In the genomic region with DNA sequence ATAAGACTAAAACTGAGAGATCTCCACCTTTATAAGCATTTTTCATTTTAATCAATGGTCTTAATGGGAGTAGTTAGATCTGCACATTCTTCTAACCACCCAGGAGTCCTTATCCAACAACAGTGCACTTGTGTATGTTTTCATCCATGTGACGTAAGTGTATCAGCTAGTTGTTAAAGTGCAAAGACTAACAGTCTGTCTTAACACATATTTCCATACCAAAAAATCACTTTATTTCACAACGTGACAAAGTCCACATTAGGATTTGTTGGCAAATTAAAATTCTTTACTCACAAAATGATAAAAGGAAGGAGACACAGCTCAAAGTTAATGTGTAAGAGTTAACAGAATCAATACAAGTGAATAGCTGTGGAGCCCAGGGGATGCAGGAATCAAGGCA, we compare ENCODE assay signal across 10 cellular contexts. TPM values are rescaled to one million over a fixed set of nuclear protein-coding genes. Genes with fewer than 3 reads are reported as not detected.
DNase-seq lines count a peak whose midpoint lies in the region; ATAC-seq, FAIRE-seq and TF ChIP-seq lines count a peak whose summit lies in the region.
"Had no signal": no experiment of that assay in that cellular context is flagged by ENCODE, and none has a peak within 500 bp of the region (broad histone marks: within the 10 kb centered on the region; RNA-seq: fewer than 3 reads in every experiment).

No MANE protein-coding gene starts in this region.

- no peak for TF ChIP-seq EP300 in A549 (IDR thresholded peaks at IDR 0.05)

- H3K27me3 Mint-ChIP-seq in CD8-positive, alpha-beta T cell (ENCODE audit: low read depth) = peaks cover 4% of the 10 kb centered on the region
- peaks cover 2% of the 10 kb centered on the region for H3K27me3 Mint-ChIP-seq in activated T-helper 1 cell treated with anti-CD3 and anti-CD28 coated beads, Interleukin-12 subunit alpha, Interleukin-12 subunit beta, Interleukin-2, Interleukin-4 antibody, amounts not matched to agents 30 ng/mL and 10 ng/mL and 1 ng/mL, durations not matched to agents 14 hours and 24 hours and 36 hours (ENCODE audit: insufficient read depth)

- H3K4me3 ChIP-seq in A549 = no peak overlapping the region
- H3K4me3 ChIP-seq in CD8-positive, alpha-beta T cell (ENCODE audit: low read depth, low read length) = no peak overlapping the region
- H3K4me3 ChIP-seq in lower lobe of right lung = no peak overlapping the region
- no peak overlapping the region for H3K4me3 ChIP-seq in upper lobe of right lung

- peak overlapping the region; percentile 85 for H3K4me2 ChIP-seq in A549

- FAIRE-seq in A549 (lab: Jason Lieb, UNC) = no peak
- FAIRE-seq: D721Med had no signal

- no peaks in the 10 kb centered on the region for H3K36me3 ChIP-seq in CD8-positive, alpha-beta T cell (ENCODE audit: insufficient read depth, low read length)
- H3K36me3 ChIP-seq in lower lobe of right lung (no peaks in the 10 kb centered on the region), upper lobe of right lung (no peaks in the 10 kb centered on the region)

- no peak for ATAC-seq in A549
- ATAC-seq in CD8-positive, alpha-beta T cell = no peak
- no peak for ATAC-seq in lower lobe of right lung
- ATAC-seq in GM18519 (IDR thresholded peaks at IDR 0.05; ENCODE audit: low FRiP score, unreplicated experiment) = no peak
- ATAC-seq in upper lobe of right lung = no peak

- H3K9me3 ChIP-seq in A549 (no peaks in the 10 kb centered on the region), lower lobe of right lung (no peaks in the 10 kb centered on the region), upper lobe of right lung (no peaks in the 10 kb centered on the region)
- H3K9me3 ChIP-seq in CD8-positive, alpha-beta T cell (ENCODE audit: low read length) = no peaks in the 10 kb centered on the region
- H3K9me3 ChIP-seq: testis had no signal

- H3K4me3 Mint-ChIP-seq in CD8-positive, alpha-beta T cell = peak overlapping the region; percentile 98
- peak overlapping the region; percentile 98 for H3K4me3 Mint-ChIP-seq in activated T-helper 1 cell treated with anti-CD3 and anti-CD28 coated beads, Interleukin-12 subunit alpha, Interleukin-12 subunit beta, Interleukin-2, Interleukin-4 antibody, amounts not matched to agents 30 ng/mL and 10 ng/mL and 1 ng/mL, durations not matched to agents 14 hours and 24 hours and 36 hours

- CTCF ChIA-PET in A549 (lab: Yijun Ruan, JAX) = interaction anchor here (1.8 kb wide), 1 partner anchor 12 kb away, joined by 6 read pairs; no protein-coding TSS in a partner anchor
- CTCF ChIA-PET in CD8-positive, alpha-beta T cell (lab: Charles Lee) = interaction anchor here (0.7 kb wide), 1 partner anchor 673 kb away, joined by 3 read pairs; no protein-coding TSS in a partner anchor

- peaks cover 11% of the 10 kb centered on the region for H3K36me3 Mint-ChIP-seq in CD8-positive, alpha-beta T cell
- H3K36me3 Mint-ChIP-seq in activated T-helper 1 cell treated with anti-CD3 and anti-CD28 coated beads, Interleukin-12 subunit alpha, Interleukin-12 subunit beta, Interleukin-2, Interleukin-4 antibody, amounts not matched to agents 30 ng/mL and 10 ng/mL and 1 ng/mL, durations not matched to agents 14 hours and 24 hours and 36 hours (ENCODE audit: low read depth) = peaks cover 10% of the 10 kb centered on the region

- DNase-seq in A549 (ENCODE audit: low read depth in 1 of 2, low spot score in 1 of 2) = no peak
- DNase-seq in CD8-positive, alpha-beta T cell = no peak
- DNase-seq in activated T-helper 1 cell treated with anti-CD3 and anti-CD28 coated beads, Interleukin-12 subunit alpha, Interleukin-12 subunit beta, Interleukin-2, Interleukin-4 antibody, amounts not matched to agents 30 ng/mL and 10 ng/mL and 1 ng/mL, durations not matched to agents 14 hours and 24 hours and 36 hours (ENCODE audit: low spot score) = no peak
- DNase-seq in lower lobe of right lung = no peak
- no peak for DNase-seq in NCI-H1436 (lab: John Stamatoyannopoulos, UW)
- DNase-seq in epidermal melanocyte (ENCODE audit: insufficient read length, low spot score) = no peak
- DNase-seq in upper lobe of right lung = no peak

- TF ChIP-seq POLR2A in A549 (IDR thresholded peaks at IDR 0.05; ENCODE audit: low read length) = no peak

- no peaks in the 10 kb centered on the region for H3K27me3 ChIP-seq in CD8-positive, alpha-beta T cell (ENCODE audit: insufficient read depth, low read length)
- H3K27me3 ChIP-seq in lower lobe of right lung (ENCODE audit: low read depth) (no peaks in the 10 kb centered on the region), upper lobe of right lung (no peaks in the 10 kb centered on the region)
- H3K27me3 ChIP-seq: testis had no signal

- intact Hi-C loops in CD8-positive, alpha-beta T cell (cut with DNase I, micrococcal nuclease) = loop anchor here (5.0 to 10.0 kb wide), 5 partner anchors 873 to 1465 kb away; partner anchors contain the start of genes FKTN (in 1 of the 2) and SLC44A1 (in 1 of the 2)
- intact Hi-C loops in activated T-helper 1 cell treated with anti-CD3 and anti-CD28 coated beads, Interleukin-12 subunit alpha, Interleukin-12 subunit beta, Interleukin-2, Interleukin-4 antibody, amounts not matched to agents 30 ng/mL and 10 ng/mL and 1 ng/mL, durations not matched to agents 14 hours and 24 hours and 36 hours (cut with micrococcal nuclease) = loop anchor here (2.0 to 10.0 kb wide), 6 partner anchors 99 to 1253 kb away; partner anchors contain the start of gene ABCA1
- intact Hi-C loops in lower lobe of right lung (cut with DNase I) = no loop called here
- intact Hi-C loops in upper lobe of right lung (cut with DNase I) = no loop called here

- H3K9me3 Mint-ChIP-seq in CD8-positive, alpha-beta T cell = no peaks in the 10 kb centered on the region
- H3K9me3 Mint-ChIP-seq in activated T-helper 1 cell treated with anti-CD3 and anti-CD28 coated beads, Interleukin-12 subunit alpha, Interleukin-12 subunit beta, Interleukin-2, Interleukin-4 antibody, amounts not matched to agents 30 ng/mL and 10 ng/mL and 1 ng/mL, durations not matched to agents 14 hours and 24 hours and 36 hours = no peaks in the 10 kb centered on the region

- peaks cover 44% of the 10 kb centered on the region for H3K4me1 Mint-ChIP-seq in CD8-positive, alpha-beta T cell (ENCODE audit: low read depth)
- H3K4me1 Mint-ChIP-seq in activated T-helper 1 cell treated with anti-CD3 and anti-CD28 coated beads, Interleukin-12 subunit alpha, Interleukin-12 subunit beta, Interleukin-2, Interleukin-4 antibody, amounts not matched to agents 30 ng/mL and 10 ng/mL and 1 ng/mL, durations not matched to agents 14 hours and 24 hours and 36 hours (ENCODE audit: low read depth) = peaks cover 37% of the 10 kb centered on the region

- no peak for TF ChIP-seq RAD21 in A549 (conservative IDR thresholded peaks at IDR 0.05 in 1 of 2, IDR thresholded peaks at IDR 0.05 in 1 of 2)

- no peak overlapping the region for H3K27ac ChIP-seq in A549
- no peak overlapping the region for H3K27ac ChIP-seq in CD8-positive, alpha-beta T cell (ENCODE audit: low read depth, low read length)
- peak overlapping the region; percentile 97 for H3K27ac ChIP-seq in lower lobe of right lung
- no peak overlapping the region for H3K27ac ChIP-seq in upper lobe of right lung

- no peak overlapping the region for H3K27ac Mint-ChIP-seq in CD8-positive, alpha-beta T cell
- peak overlapping the region; percentile 37 for H3K27ac Mint-ChIP-seq in activated T-helper 1 cell treated with anti-CD3 and anti-CD28 coated beads, Interleukin-12 subunit alpha, Interleukin-12 subunit beta, Interleukin-2, Interleukin-4 antibody, amounts not matched to agents 30 ng/mL and 10 ng/mL and 1 ng/mL, durations not matched to agents 14 hours and 24 hours and 36 hours

- no peak for TF ChIP-seq CTCF in A549 (IDR thresholded peaks at IDR 0.05)
- no peak for TF ChIP-seq CTCF in CD8-positive, alpha-beta T cell (IDR thresholded peaks at IDR 0.05)
- TF ChIP-seq CTCF in lower lobe of right lung (IDR thresholded peaks at IDR 0.05) = no peak
- TF ChIP-seq CTCF in upper lobe of right lung (IDR thresholded peaks at IDR 0.05) = no peak

- WGBS in A549 (ENCODE audit: missing lambda C conversion rate) = 50% methylated on average over 2 of the region's 2 CpGs

- POLR2A ChIA-PET in A549 (lab: Yijun Ruan, JAX) = no interaction called here
- POLR2A ChIA-PET in CD8-positive, alpha-beta T cell (lab: Charles Lee) = no interaction called here

- peaks cover 19% of the 10 kb centered on the region; the same call in 2 of the 3 replicates for H3K4me1 ChIP-seq in A549
- peaks cover 21% of the 10 kb centered on the region for H3K4me1 ChIP-seq in CD8-positive, alpha-beta T cell (ENCODE audit: insufficient read depth, low read length)
- H3K4me1 ChIP-seq in lower lobe of right lung = peaks cover 30% of the 10 kb centered on the region
- peaks cover 21% of the 10 kb centered on the region for H3K4me1 ChIP-seq in upper lobe of right lung

TF ChIP-seq in A549, 52 proteins besides CTCF, POLR2A, EP300 and RAD21:
- TF ChIP-seq RCOR1 (IDR thresholded peaks at IDR 0.05; ENCODE audit: low read depth, low read length) (no peak), TFCP2L1 (CRISPR knock-in tag; IDR thresholded peaks at IDR 0.05) (no peak)

RNA-seq across cellular contexts. Expression of gene SMC2, which starts 1.9 kb away (rescaled TPM):
- 28.4 and 43.3 TPM in 2 replicates for polyA plus RNA-seq in A549 (2011; rRNA removed)
- polyA plus RNA-seq in A549 (2012; cell fraction: cytosol; rRNA removed) = 5.5 and 5.7 TPM in 2 replicates
- 5.0 and 7.3 TPM in 2 replicates for polyA plus RNA-seq in A549 (2012; cell fraction: nucleus; rRNA removed)
- 33.1 to 35.5 TPM (median 33.9 TPM) in 3 replicates for polyA plus RNA-seq in A549 (2017; fragmentation: RNase III; extraction: RNeasy Plus Mini Kit Qiagen cat#74134 plus additional on column Dnase treatment)
- polyA minus RNA-seq in A549 (2011; rRNA and poly(A)+ RNA removed) = 14.5 and 15.5 TPM in 2 replicates
- total RNA-seq in CD8-positive, alpha-beta T cell = 1 to 10 TPM; 1.9 to 2.0 TPM
- total RNA-seq in activated T-helper 1 cell treated with anti-CD3 and anti-CD28 coated beads, Interleukin-12 subunit alpha, Interleukin-12 subunit beta, Interleukin-2, Interleukin-4 antibody, amounts not matched to agents 30 ng/mL and 10 ng/mL and 1 ng/mL, durations not matched to agents 14 hours and 24 hours and 36 hours = 51.9 and 52.5 TPM in 2 replicates
- total RNA-seq in lower lobe of right lung = 10.4 TPM
- 7.8 TPM for total RNA-seq in upper lobe of right lung

Comparison
In these comparisons a context has a peak if more than half of its experiments do, and no peak if none do; other contexts are left out.
1. intact Hi-C loops: an anchor here in CD8-positive, alpha-beta T cell (5.0 to 10.0 kb wide) and activated T-helper 1 cell treated with anti-CD3 and anti-CD28 coated beads, Interleukin-12 subunit alpha, Interleukin-12 subunit beta, Interleukin-2, Interleukin-4 antibody, amounts not matched to agents 30 ng/mL and 10 ng/mL and 1 ng/mL, durations not matched to agents 14 hours and 24 hours and 36 hours (2.0 to 10.0 kb wide); none called in lower lobe of right lung and upper lobe of right lung.